ENCODE assay signal across 17 cellular contexts in genomic region chr10:15802375-15802949, GRCh38. TPM values are rescaled to one million over a fixed set of nuclear protein-coding genes. Genes with fewer than 3 reads are reported as not detected.
DNase-seq lines count a peak whose midpoint lies in the region; FAIRE-seq and TF ChIP-seq lines count a peak whose summit lies in the region.
"Had no signal": no experiment of that assay in that cellular context is flagged by ENCODE, and none has a peak within 500 bp of the region (broad histone marks: within the 10 kb centered on the region; RNA-seq: fewer than 3 reads in every experiment).

No MANE protein-coding gene starts in this region.

- 87 to 94% methylated on average over 3 of the region's 3 CpGs for WGBS in tibial nerve, 2 donors

- peaks cover 12% of the 10 kb centered on the region for H3K9me3 Mint-ChIP-seq in T-helper 2 cell treated with Interferon-gamma antibody and Interleukin-4, amounts not matched to agents 5 μg/mL and 100 μg/mL, for 36 hours
- H3K9me3 Mint-ChIP-seq: effector memory CD8-positive, alpha-beta T cell had no signal

- no peak for TF ChIP-seq POLR2A in tibial nerve (IDR thresholded peaks at IDR 0.05)

- no peaks in the 10 kb centered on the region for H3K27me3 Mint-ChIP-seq in T-helper 2 cell treated with Interferon-gamma antibody and Interleukin-4, amounts not matched to agents 5 μg/mL and 100 μg/mL, for 36 hours (ENCODE audit: low read depth)
- H3K27me3 Mint-ChIP-seq: effector memory CD8-positive, alpha-beta T cell had no signal

- H3K36me3 Mint-ChIP-seq in T-helper 2 cell treated with Interferon-gamma antibody and Interleukin-4, amounts not matched to agents 5 μg/mL and 100 μg/mL, for 36 hours (ENCODE audit: low read depth), result peaks cover 41% of the 10 kb centered on the region

- peak; percentile 55 for DNase-seq in activated CD8-positive, alpha-beta memory T cell treated with anti-CD3 and anti-CD28 coated beads, Interleukin-2, amount 50 U/mL, for 48 hours
- no peak for DNase-seq in activated CD8-positive, alpha-beta memory T cell treated with anti-CD3 and anti-CD28 coated beads, Interleukin-2, amount 50 U/mL, for 4 hours
- peak; percentile 72 for DNase-seq in T-helper 2 cell treated with Interferon-gamma antibody and Interleukin-4, amounts not matched to agents 5 μg/mL and 100 μg/mL, for 36 hours (ENCODE audit: low spot score)
- peak; percentile 11 for DNase-seq in stimulated activated CD8-positive, alpha-beta memory T cell treated with anti-CD3 and anti-CD28 coated beads, Interleukin-12 subunit alpha, Interleukin-12 subunit beta, amount 100 ng/mL, for 24 hours (ENCODE audit: extremely low read depth)
- DNase-seq in NCI-H510A treated with DMSO at 0.1 percent for 48 hours (lab: John Stamatoyannopoulos, UW) (no peak), coronary artery (ENCODE audit: low spot score) (no peak), tibial nerve (ENCODE audit: low spot score in 2 of 2) (no peak)
- DNase-seq: activated gamma-delta T cell; effector memory CD8-positive, alpha-beta T cell; foreskin melanocyte; MV-4-11; Right ventricle myocardium superior had no signal

- no peaks in the 10 kb centered on the region for H3K4me1 ChIP-seq in tibial nerve

- no peak overlapping the region for H3K27ac ChIP-seq in coronary artery
- no peak overlapping the region for H3K27ac ChIP-seq in tibial nerve

- H3K9me3 ChIP-seq in tibial nerve, result peaks cover 0 to 15% (median 0%) of the 10 kb centered on the region in 4 donors

- H3K4me1 Mint-ChIP-seq in T-helper 2 cell treated with Interferon-gamma antibody and Interleukin-4, amounts not matched to agents 5 μg/mL and 100 μg/mL, for 36 hours (ENCODE audit: low read depth), result peaks cover 14% of the 10 kb centered on the region

- TF ChIP-seq CTCF in coronary artery (IDR thresholded peaks at IDR 0.05) (no peak), tibial nerve (IDR thresholded peaks at IDR 0.05) (no peak)

- TF ChIP-seq EP300 in tibial nerve (IDR thresholded peaks at IDR 0.05), result no peak

- H3K36me3 ChIP-seq in tibial nerve, result peaks cover 0 to 57% (median 0%) of the 10 kb centered on the region in 3 donors

- peak overlapping the region; percentile 37 for H3K27ac Mint-ChIP-seq in T-helper 2 cell treated with Interferon-gamma antibody and Interleukin-4, amounts not matched to agents 5 μg/mL and 100 μg/mL, for 36 hours
- H3K27ac Mint-ChIP-seq: effector memory CD8-positive, alpha-beta T cell; nephron had no signal

- no peaks in the 10 kb centered on the region for H3K27me3 ChIP-seq in tibial nerve

- peak; percentile 31 for FAIRE-seq in endometrium (lab: Jason Lieb, UNC)
- FAIRE-seq: bronchial epithelial cell, TTC549 had no signal

- H3K4me3 Mint-ChIP-seq in T-helper 2 cell treated with Interferon-gamma antibody and Interleukin-4, amounts not matched to agents 5 μg/mL and 100 μg/mL, for 36 hours, result peak overlapping the region; percentile 4
- H3K4me3 Mint-ChIP-seq: effector memory CD8-positive, alpha-beta T cell; nephron had no signal

- H3K4me3 ChIP-seq in coronary artery, result no peak overlapping the region
- H3K4me3 ChIP-seq in tibial nerve, result no peak overlapping the region
- H3K4me3 ChIP-seq: lung had no signal

RNA-seq across cellular contexts. Expression of gene MINDY3, which starts 57.8 kb away (rescaled TPM):
- total RNA-seq in tibial nerve, result 10 to 100 TPM; 25.3 to 33.2 (median 28.2) TPM

Comparison
In these comparisons a context has a peak if more than half of its experiments do, and no peak if none do; other contexts are left out.
1. DNase-seq: peak in activated CD8-positive, alpha-beta memory T cell treated with anti-CD3 and anti-CD28 coated beads, Interleukin-2, amount 50 U/mL, for 48 hours (single experiment), T-helper 2 cell treated with Interferon-gamma antibody and Interleukin-4, amounts not matched to agents 5 μg/mL and 100 μg/mL, for 36 hours (single experiment) and stimulated activated CD8-positive, alpha-beta memory T cell treated with anti-CD3 and anti-CD28 coated beads, Interleukin-12 subunit alpha, Interleukin-12 subunit beta, amount 100 ng/mL, for 24 hours (single experiment); none in activated CD8-positive, alpha-beta memory T cell treated with anti-CD3 and anti-CD28 coated beads, Interleukin-2, amount 50 U/mL, for 4 hours (single experiment), NCI-H510A treated with DMSO at 0.1 percent for 48 hours (single experiment), coronary artery (single experiment) and tibial nerve (0 of 2).